In the genomic region with DNA sequence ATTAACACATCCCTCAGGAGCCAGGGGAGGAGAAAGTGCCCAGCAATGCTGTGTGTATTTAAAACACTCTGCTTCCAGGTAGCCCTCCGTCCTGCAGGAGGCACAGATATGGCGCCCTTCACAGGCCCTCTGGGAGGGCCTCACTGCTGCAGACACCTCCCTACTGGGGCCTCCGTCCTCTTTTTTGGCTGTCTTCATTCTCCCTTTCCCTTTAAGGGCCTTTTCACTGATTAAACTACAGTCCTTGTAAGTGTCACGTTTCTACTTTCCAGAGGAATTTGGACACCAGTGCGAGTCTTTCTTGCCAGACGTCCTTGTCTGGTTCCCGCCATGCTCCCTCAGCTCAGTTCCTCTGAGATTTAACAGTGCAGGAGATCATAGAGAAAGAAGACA, we compare ENCODE assay signal across 14 cellular contexts. TPM values are rescaled to one million over a fixed set of nuclear protein-coding genes. Genes with fewer than 3 reads are reported as not detected.
DNase-seq lines count a peak whose midpoint lies in the region; TF ChIP-seq lines count a peak whose summit lies in the region.
"Had no signal": no experiment of that assay in that cellular context is flagged by ENCODE, and none has a peak within 500 bp of the region (broad histone marks: within the 10 kb centered on the region; RNA-seq: fewer than 3 reads in every experiment).

No MANE protein-coding gene starts in this region.

- H2BK5ac ChIP-seq in mesenchymal stem cell (ENCODE audit: low read depth, low read length, poor library complexity, severe bottlenecking), result no peak overlapping the region

- no peaks in the 10 kb centered on the region for H3K79me2 ChIP-seq in smooth muscle cell (ENCODE audit: low read depth)

- no peak for TF ChIP-seq CTCF in esophagus muscularis mucosa (IDR thresholded peaks at IDR 0.05)
- no peak for TF ChIP-seq CTCF in smooth muscle cell (IDR thresholded peaks at IDR 0.05; ENCODE audit: borderline replicate concordance, insufficient read depth, poor library complexity, severe bottlenecking)
- no peak for TF ChIP-seq CTCF in adrenal gland (IDR thresholded peaks at IDR 0.05)

- intact Hi-C loops in esophagus muscularis mucosa (cut with DNase I) (no loop called here), adrenal gland (cut with DNase I) (loop anchor here (1.0 to 2.0 kb wide), 2 partner anchors 134 to 136 kb away; no protein-coding TSS in a partner anchor)

- no peaks in the 10 kb centered on the region for H4K20me1 ChIP-seq in smooth muscle cell (ENCODE audit: low read depth)

- H4K8ac ChIP-seq in mesenchymal stem cell (ENCODE audit: low read length), result no peak overlapping the region

- H2AK5ac ChIP-seq in mesenchymal stem cell (ENCODE audit: low read length, severe bottlenecking), result no peak overlapping the region

- no peak overlapping the region for H3K14ac ChIP-seq in mesenchymal stem cell (ENCODE audit: low read length in 2 of 2)

- no peak overlapping the region for H3K4me2 ChIP-seq in mesenchymal stem cell (ENCODE audit: low read length, poor library complexity, severe bottlenecking)
- no peak overlapping the region for H3K4me2 ChIP-seq in smooth muscle cell

- 47% methylated on average over 7 of the region's 7 CpGs for WGBS in esophagus muscularis mucosa
- 68% methylated on average over 7 of the region's 7 CpGs for WGBS in mesenchymal stem cell
- WGBS in smooth muscle cell (ENCODE audit: low lambda C conversion rate), result 46% methylated on average over 7 of the region's 7 CpGs
- 49 to 68% (median 55%) methylated on average over 7 of the region's 7 CpGs for WGBS in adrenal gland, 4 donors

- H2BK15ac ChIP-seq in mesenchymal stem cell (ENCODE audit: low read depth, poor library complexity, severe bottlenecking), result no peak overlapping the region

- TF ChIP-seq EP300 in esophagus muscularis mucosa (IDR thresholded peaks at IDR 0.05), result no peak

- no peaks in the 10 kb centered on the region for H3K27me3 ChIP-seq in HUES48 (ENCODE audit: control insufficient read depth, insufficient read depth, low read length)
- H3K27me3 ChIP-seq in esophagus muscularis mucosa, result no peaks in the 10 kb centered on the region
- no peaks in the 10 kb centered on the region for H3K27me3 ChIP-seq in mesenchymal stem cell (ENCODE audit: control insufficient read depth in 1 of 2, insufficient read depth in 1 of 2, low read length in 2 of 2)
- no peaks in the 10 kb centered on the region for H3K27me3 ChIP-seq in smooth muscle cell (ENCODE audit: low read depth)
- no peaks in the 10 kb centered on the region for H3K27me3 ChIP-seq in adrenal gland

- DNase-seq in esophagus muscularis mucosa (ENCODE audit: extremely low spot score) (no peak), mesenchymal stem cell (no peak), smooth muscle cell (lab: John Stamatoyannopoulos, UW; ENCODE audit: unreplicated experiment) (no peak), NCI-H345 (lab: John Stamatoyannopoulos, UW) (no peak), HCEC 1CT (no peak), adrenal gland (no peak), retina (no peak)
- DNase-seq: GDM1, natural killer cell, NCI-H1092, NCI-H748 treated with DMSO at 0.1 percent for 48 hours, WERI-Rb-1 had no signal

- H2BK120ac ChIP-seq in mesenchymal stem cell (ENCODE audit: low read depth, low read length), result no peak overlapping the region

- H3K9me3 ChIP-seq in HUES48 (ENCODE audit: control insufficient read depth, insufficient read depth, low read length), result no peaks in the 10 kb centered on the region
- no peaks in the 10 kb centered on the region for H3K9me3 ChIP-seq in esophagus muscularis mucosa
- H3K9me3 ChIP-seq in mesenchymal stem cell (ENCODE audit: control insufficient read depth, low read length), result no peaks in the 10 kb centered on the region
- no peaks in the 10 kb centered on the region for H3K9me3 ChIP-seq in smooth muscle cell (replicated peaks; ENCODE audit: low read depth)
- no peaks in the 10 kb centered on the region for H3K9me3 ChIP-seq in adrenal gland (replicated peaks in 1 of 3)

- H3K4me3 ChIP-seq in HUES48 (ENCODE audit: low read depth, low read length) (no peak overlapping the region), esophagus muscularis mucosa (no peak overlapping the region), mesenchymal stem cell (ENCODE audit: insufficient read depth in 1 of 2, low read depth in 1 of 2, low read length in 2 of 2) (no peak overlapping the region), smooth muscle cell (no peak overlapping the region), adrenal gland (no peak overlapping the region)

- no peak overlapping the region for H2BK12ac ChIP-seq in mesenchymal stem cell (ENCODE audit: low read length in 2 of 2)

- H3K27ac ChIP-seq in HUES48 (ENCODE audit: low read depth, low read length) (peak overlapping the region; percentile 48), esophagus muscularis mucosa (replicated peaks in 1 of 4) (peak overlapping the region; percentile 78 to 86 (median 84)), mesenchymal stem cell (ENCODE audit: low read length, poor library complexity, severe bottlenecking) (no peak overlapping the region), smooth muscle cell (ENCODE audit: low read depth) (no peak overlapping the region), adrenal gland (peak overlapping the region in 2 of 5 donors; percentile 21 to 50)
- H3K27ac ChIP-seq: epithelial cell of prostate, WERI-Rb-1 had no signal

- H3K9ac ChIP-seq in HUES48 (ENCODE audit: low read depth, low read length) (no peak overlapping the region), mesenchymal stem cell (ENCODE audit: low read length) (peak overlapping the region; percentile 71), smooth muscle cell (ENCODE audit: low read depth) (no peak overlapping the region)

- no peak overlapping the region for H3K18ac ChIP-seq in mesenchymal stem cell (ENCODE audit: low read depth in 1 of 2, low read length in 2 of 2)

- H3K36me3 ChIP-seq in HUES48 (ENCODE audit: control insufficient read depth, insufficient read depth, low read length) (no peaks in the 10 kb centered on the region), esophagus muscularis mucosa (peaks cover 17 to 53% (median 41%) of the 10 kb centered on the region in 4 donors), mesenchymal stem cell (ENCODE audit: control insufficient read depth in 1 of 2, insufficient read depth in 2 of 2, low read depth in 1 of 2, low read length in 2 of 2) (peaks cover 18 to 70% of the 10 kb centered on the region in 2 experiments), smooth muscle cell (ENCODE audit: low read depth) (no peaks in the 10 kb centered on the region), adrenal gland (replicated peaks in 1 of 2) (no peaks in the 10 kb centered on the region)

- H3K4ac ChIP-seq in mesenchymal stem cell (ENCODE audit: low read depth in 1 of 2, low read length in 2 of 2), result peak overlapping the region in 1 of 2 experiments; percentile 28

- TF ChIP-seq POLR2A in esophagus muscularis mucosa (IDR thresholded peaks at IDR 0.05; ENCODE audit: low read depth) (no peak), adrenal gland (IDR thresholded peaks at IDR 0.05) (no peak)

- no peaks in the 10 kb centered on the region for H3F3A ChIP-seq in smooth muscle cell (ENCODE audit: low read depth)

- H3K4me1 ChIP-seq in HUES48 (ENCODE audit: control insufficient read depth, insufficient read depth, low read length) (peaks cover 8% of the 10 kb centered on the region), esophagus muscularis mucosa (peaks cover 19 to 37% (median 31%) of the 10 kb centered on the region in 4 donors), mesenchymal stem cell (ENCODE audit: control insufficient read depth, insufficient read depth, low read depth, low read length) (peaks cover 2% of the 10 kb centered on the region), smooth muscle cell (ENCODE audit: low read depth) (peaks cover 8% of the 10 kb centered on the region), adrenal gland (replicated peaks in 1 of 2) (no peaks in the 10 kb centered on the region)

- no peak overlapping the region for H4K91ac ChIP-seq in mesenchymal stem cell (ENCODE audit: low read length)

- H3K23ac ChIP-seq in mesenchymal stem cell (ENCODE audit: low read length in 2 of 2), result no peak overlapping the region

- peaks cover 13% of the 10 kb centered on the region for H3K79me1 ChIP-seq in mesenchymal stem cell (replicated peaks; ENCODE audit: low read length, poor library complexity, severe bottlenecking)

- no peak overlapping the region for H2AFZ ChIP-seq in mesenchymal stem cell (ENCODE audit: low read depth, low read length)
- H2AFZ ChIP-seq in smooth muscle cell (ENCODE audit: low read depth), result peak overlapping the region; percentile 4

RNA-seq across cellular contexts. Expression of gene MKRN1, which starts 39.7 kb away (rescaled TPM):
- total RNA-seq in esophagus muscularis mucosa (100 to 1,000 TPM in 1 of 4 donors, 10 to 100 TPM in 3; 66.4 to 105 (median 77.9) TPM), smooth muscle cell (52.4 and 60.3 TPM in 2 replicates), adrenal gland (100 to 1,000 TPM in 1 of 8 donors, 10 to 100 TPM in 7; 48.7 to 105 (median 61.8) TPM)
- polyA plus RNA-seq in mesenchymal stem cell (2013, experiment 1 of 2), result 80.4 TPM
- 73.1 TPM for polyA plus RNA-seq in mesenchymal stem cell (2013, experiment 2 of 2)
- polyA plus RNA-seq in smooth muscle cell (50.2 and 82.8 TPM in 2 replicates), adrenal gland (10 to 100 TPM; 43.7 to 64.0 (median 49.4) TPM)

Comparison
In these comparisons a context has a peak if more than half of its experiments do, and no peak if none do; other contexts are left out.
1. H3K27ac ChIP-seq: peak in HUES48 (single experiment) and esophagus muscularis mucosa (4 of 4); none in mesenchymal stem cell (single experiment) and smooth muscle cell (single experiment).